18 cellular contexts compared by ENCODE assay signal in the genomic region with DNA sequence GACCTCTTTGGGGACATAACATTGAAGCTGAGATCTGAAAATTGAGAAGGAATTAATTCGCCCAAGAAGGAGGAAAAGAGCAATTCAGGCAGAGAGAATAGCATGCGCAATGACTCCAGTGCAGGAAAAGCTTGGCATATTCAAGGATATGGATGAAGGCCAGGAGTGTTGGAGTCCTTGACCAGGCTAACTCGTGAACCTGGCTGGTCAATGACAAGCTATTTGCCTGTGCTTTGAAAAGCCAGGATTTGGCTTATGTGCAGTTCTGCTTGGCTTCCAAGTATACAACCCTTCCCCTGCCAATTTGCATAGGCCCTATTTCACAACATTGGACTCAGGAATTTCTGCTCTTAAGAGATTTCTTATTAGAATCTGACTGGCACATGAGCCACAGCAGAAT.
A peak's percentile ranks its signal among the peaks of the same experiment; 100 is the strongest.
DNase-seq lines count a peak whose midpoint lies in the region; ATAC-seq, FAIRE-seq and TF ChIP-seq lines count a peak whose summit lies in the region.
"Had no signal": no experiment of that assay in that cellular context is flagged by ENCODE, and none has a peak within 500 bp of the region (broad histone marks: within the 10 kb centered on the region; RNA-seq: fewer than 3 reads in every experiment).

No MANE protein-coding gene starts in this region.

- H3K4me2 ChIP-seq in HepG2 (ENCODE audit: low read depth, low read length) (no peak overlapping the region), osteoblast (ENCODE audit: insufficient read depth, low read length) (no peak overlapping the region)
- H3K4me2 ChIP-seq: A549, KMS-11 had no signal

- no peaks in the 10 kb centered on the region for H3K79me2 ChIP-seq in HepG2 (ENCODE audit: insufficient read depth, low read length)
- H3K79me2 ChIP-seq in osteoblast (ENCODE audit: insufficient read depth, low read length), result no peaks in the 10 kb centered on the region

- ATAC-seq in HepG2 (no peak), GM21367 (IDR thresholded peaks at IDR 0.05; ENCODE audit: unreplicated experiment) (no peak)
- no peak for ATAC-seq in naive thymus-derived CD4-positive, alpha-beta T cell
- ATAC-seq: A549 had no signal

- intact Hi-C loops in HepG2 (cut with micrococcal nuclease; ENCODE audit: unreplicated experiment), result no loop called here
- intact Hi-C loops in naive thymus-derived CD4-positive, alpha-beta T cell (cut with micrococcal nuclease), result no loop called here

- no peaks in the 10 kb centered on the region for H3K4me1 Mint-ChIP-seq in naive thymus-derived CD4-positive, alpha-beta T cell

- no peaks in the 10 kb centered on the region for H3K36me3 Mint-ChIP-seq in naive thymus-derived CD4-positive, alpha-beta T cell

- TF ChIP-seq POLR2A in HepG2 (IDR thresholded peaks at IDR 0.05; ENCODE audit: insufficient read depth in 1 of 2, low read depth in 2 of 2, low read length in 2 of 2), result no peak
- TF ChIP-seq POLR2A in tibial nerve (IDR thresholded peaks at IDR 0.05), result no peak

- no peak overlapping the region for H3K4me3 ChIP-seq in liver (ENCODE audit: low read depth in 1 of 3, low read length in 3 of 3)
- H3K4me3 ChIP-seq in HepG2 (replicated peaks in 1 of 3; ENCODE audit: insufficient read depth in 1 of 3, low read depth in 2 of 3, low read length in 3 of 3), result no peak overlapping the region
- H3K4me3 ChIP-seq in osteoblast (ENCODE audit: insufficient read depth, low read length), result no peak overlapping the region
- H3K4me3 ChIP-seq in tibial nerve, result no peak overlapping the region
- no peak overlapping the region for H3K4me3 ChIP-seq in naive thymus-derived CD4-positive, alpha-beta T cell (ENCODE audit: low read length)
- H3K4me3 ChIP-seq: A549 had no signal

- TF ChIP-seq EP300 in HepG2 (IDR thresholded peaks at IDR 0.05; ENCODE audit: low read depth in 2 of 2, low read length in 2 of 2) (no peak), HepG2 (CRISPR knock-in tag; IDR thresholded peaks at IDR 0.05; ENCODE audit: borderline replicate concordance) (no peak), tibial nerve (IDR thresholded peaks at IDR 0.05) (no peak)

- H2AFZ ChIP-seq in HepG2 (ENCODE audit: low read length) (no peak overlapping the region), osteoblast (ENCODE audit: low read length) (no peak overlapping the region)

- no peak overlapping the region for H3K27ac ChIP-seq in liver (ENCODE audit: low read depth in 1 of 2, low read length in 2 of 2)
- H3K27ac ChIP-seq in HepG2 (ENCODE audit: extremely low read length, insufficient read depth, low read length), result no peak overlapping the region
- no peak overlapping the region for H3K27ac ChIP-seq in osteoblast (ENCODE audit: low read depth, low read length)
- no peak overlapping the region for H3K27ac ChIP-seq in tibial nerve
- no peak overlapping the region for H3K27ac ChIP-seq in naive thymus-derived CD4-positive, alpha-beta T cell (ENCODE audit: low read depth, low read length)
- H3K27ac ChIP-seq: A549, C4-2B, KMS-11 had no signal

- DNase-seq in HepG2 (ENCODE audit: low spot score) (no peak), inferior parietal cortex (ENCODE audit: extremely low spot score) (peak; percentile 12), osteoblast (ENCODE audit: insufficient read length, low spot score, missing footprints) (peak; percentile 11), tibial nerve (ENCODE audit: low spot score in 2 of 2) (no peak), NCI-H1930 (lab: John Stamatoyannopoulos, UW) (no peak)
- DNase-seq in naive thymus-derived CD4-positive, alpha-beta T cell, result no peak
- DNase-seq: H7, NCI-H1105, NCI-H1694, NCI-H345, NCI-H69, OCI-M1, SHP77 treated with DMSO at 0.1 percent for 48 hours had no signal

- POLR2A ChIA-PET in HepG2 (lab: Yijun Ruan, JAX), result no interaction called here
- POLR2A ChIA-PET in naive thymus-derived CD4-positive, alpha-beta T cell (lab: Charles Lee), result no interaction called here

- H3K4me1 ChIP-seq in liver (ENCODE audit: control insufficient read depth in 4 of 4, insufficient read depth in 4 of 4, low read length in 3 of 4) (peaks cover 0 to 10% (median 3%) of the 10 kb centered on the region in 4 donors), HepG2 (ENCODE audit: insufficient read depth, low read length) (no peaks in the 10 kb centered on the region), osteoblast (ENCODE audit: insufficient read depth, low read length) (no peaks in the 10 kb centered on the region), tibial nerve (no peaks in the 10 kb centered on the region)
- no peaks in the 10 kb centered on the region for H3K4me1 ChIP-seq in naive thymus-derived CD4-positive, alpha-beta T cell (ENCODE audit: control insufficient read depth in 2 of 2, insufficient read depth in 2 of 2, low read length in 2 of 2)
- H3K4me1 ChIP-seq: A549 had no signal

- no peak overlapping the region for H3K4me3 Mint-ChIP-seq in naive thymus-derived CD4-positive, alpha-beta T cell

- in situ Hi-C loops in HepG2 (cut with HindIII; ENCODE audit: extremely low pct_ligation_motif_present, low pct_unique_long_range_greater_than_20kb), result no loop called here

- no peak overlapping the region for H3K27ac Mint-ChIP-seq in naive thymus-derived CD4-positive, alpha-beta T cell

- H3K9me3 Mint-ChIP-seq in naive thymus-derived CD4-positive, alpha-beta T cell, result no peaks in the 10 kb centered on the region

- H4K20me1 ChIP-seq in HepG2 (ENCODE audit: insufficient read depth, low read length), result no peaks in the 10 kb centered on the region
- no peaks in the 10 kb centered on the region for H4K20me1 ChIP-seq in osteoblast (ENCODE audit: insufficient read depth, low read length)

- FAIRE-seq in HepG2 (lab: Jason Lieb, UNC), result no peak
- FAIRE-seq: A549 had no signal

- TF ChIP-seq CTCF in liver (IDR thresholded peaks at IDR 0.05; ENCODE audit: low read depth, low read length, missing input control) (no peak), HepG2 (CRISPR knock-in tag; IDR thresholded peaks at IDR 0.05) (no peak), osteoblast (IDR thresholded peaks at IDR 0.05; ENCODE audit: extremely low read depth, low read depth, low read length) (no peak), tibial nerve (IDR thresholded peaks at IDR 0.05) (no peak)

- WGBS in liver, result 42% methylated on average over 3 of the region's 3 CpGs
- 34% methylated on average over 3 of the region's 3 CpGs for WGBS in HepG2 (ENCODE audit: low lambda C conversion rate)
- WGBS in tibial nerve, 2 donors, result 78 to 86% methylated on average over 3 of the region's 3 CpGs

- TF ChIP-seq RAD21 in liver (IDR thresholded peaks at IDR 0.05) (peak; percentile 18 to 34), HepG2 (CRISPR knock-in tag; IDR thresholded peaks at IDR 0.05) (no peak)

- CTCF ChIA-PET in HepG2 (lab: Yijun Ruan, JAX; ENCODE audit: low intra/inter-chr PET ratio, low total read pairs), result no interaction called here
- CTCF ChIA-PET in naive thymus-derived CD4-positive, alpha-beta T cell (lab: Charles Lee), result no interaction called here

- BruUV-seq in HepG2 (replicated peaks; lab: Mats Ljungman, UMichigan), result no TSS peak

- H3K27me3 Mint-ChIP-seq in naive thymus-derived CD4-positive, alpha-beta T cell, result peaks cover 0 to 10% (median 3%) of the 10 kb centered on the region in 5 donors

- H3K9ac ChIP-seq in liver (ENCODE audit: low read depth in 1 of 2, low read length in 2 of 2) (no peak overlapping the region), HepG2 (ENCODE audit: insufficient read depth, low read depth, low read length) (no peak overlapping the region)
- H3K9ac ChIP-seq: KMS-11 had no signal

- H3K27me3 ChIP-seq in liver (ENCODE audit: control insufficient read depth in 4 of 4, insufficient read depth in 4 of 4, low read length in 3 of 4), result no peaks in the 10 kb centered on the region
- no peaks in the 10 kb centered on the region for H3K27me3 ChIP-seq in HepG2 (ENCODE audit: control insufficient read depth in 1 of 2, insufficient read depth in 2 of 2, low read length in 2 of 2)
- no peaks in the 10 kb centered on the region for H3K27me3 ChIP-seq in osteoblast (ENCODE audit: insufficient read depth, low read length)
- H3K27me3 ChIP-seq in tibial nerve, result no peaks in the 10 kb centered on the region
- H3K27me3 ChIP-seq in naive thymus-derived CD4-positive, alpha-beta T cell (ENCODE audit: control insufficient read depth in 2 of 2, insufficient read depth in 2 of 2, low read length in 2 of 2), result no peaks in the 10 kb centered on the region

- H3K36me3 ChIP-seq in liver (ENCODE audit: control insufficient read depth in 4 of 4, insufficient read depth in 3 of 4, low read depth in 1 of 4, low read length in 3 of 4) (no peaks in the 10 kb centered on the region), HepG2 (replicated peaks in 1 of 2; ENCODE audit: control insufficient read depth in 1 of 2, insufficient read depth in 2 of 2, low read length in 2 of 2) (no peaks in the 10 kb centered on the region), osteoblast (ENCODE audit: insufficient read depth, low read length) (no peaks in the 10 kb centered on the region), tibial nerve (no peaks in the 10 kb centered on the region)
- H3K36me3 ChIP-seq in naive thymus-derived CD4-positive, alpha-beta T cell (ENCODE audit: control insufficient read depth in 2 of 3, insufficient read depth in 3 of 3, low read length in 3 of 3), result no peaks in the 10 kb centered on the region

- H3K9me3 ChIP-seq in liver (ENCODE audit: control insufficient read depth in 4 of 4, low read length in 3 of 4) (no peaks in the 10 kb centered on the region), HepG2 (ENCODE audit: low read length) (no peaks in the 10 kb centered on the region), osteoblast (ENCODE audit: low read depth, low read length) (peaks cover 5% of the 10 kb centered on the region), tibial nerve (no peaks in the 10 kb centered on the region)
- H3K9me3 ChIP-seq in naive thymus-derived CD4-positive, alpha-beta T cell (ENCODE audit: control insufficient read depth in 2 of 3, low read length in 3 of 3), result no peaks in the 10 kb centered on the region
- H3K9me3 ChIP-seq: A549 had no signal

TF ChIP-seq in HepG2, 621 proteins besides CTCF, POLR2A, EP300 and RAD21:
- TF ChIP-seq ZNF569 (CRISPR knock-in tag; IDR thresholded peaks at IDR 0.05; ENCODE audit: borderline replicate concordance), result no peak
- no peak for TF ChIP-seq ZNF431 (CRISPR knock-in tag; IDR thresholded peaks at IDR 0.05; ENCODE audit: borderline replicate concordance, low read depth)
- TF ChIP-seq EEA1 (CRISPR knock-in tag; IDR thresholded peaks at IDR 0.05; ENCODE audit: borderline replicate concordance), result no peak
- no peak for TF ChIP-seq ZNF484 (CRISPR knock-in tag; IDR thresholded peaks at IDR 0.05; ENCODE audit: borderline replicate concordance, low read depth)
- TF ChIP-seq ZNF337 (CRISPR knock-in tag; IDR thresholded peaks at IDR 0.05; ENCODE audit: borderline replicate concordance, low read depth), result no peak
- TF ChIP-seq ZNF747 (CRISPR knock-in tag; IDR thresholded peaks at IDR 0.05; ENCODE audit: borderline replicate concordance), result no peak
- no peak for TF ChIP-seq SALL1 (CRISPR knock-in tag; IDR thresholded peaks at IDR 0.05)
- TF ChIP-seq ZNF441 (CRISPR knock-in tag; IDR thresholded peaks at IDR 0.05; ENCODE audit: borderline replicate concordance), result no peak

Comparison
In these comparisons a context has a peak if more than half of its experiments do, and no peak if none do; other contexts are left out.
1. DNase-seq: peak in inferior parietal cortex (single experiment) and osteoblast (single experiment); none in HepG2 (single experiment), tibial nerve (0 of 2), naive thymus-derived CD4-positive, alpha-beta T cell (0 of 9) and NCI-H1930 (0 of 2).